In genomic region chr1:52365746-52366516, GRCh38 we compare ENCODE assay signal across 1 cellular context.
TF ChIP-seq lines count a peak whose summit lies in the region.

Gene CC2D1B, minus strand, starts transcription at chr1:52366205. Its CDS starts 1,585 bp downstream, at chr1:52364620.

TF ChIP-seq in HEK293, 187 proteins besides CTCF, POLR2A, EP300 and RAD21 (continued from another document and continues in another):
- TF ChIP-seq ZBTB10 (tag by site-specific recombination; IDR thresholded peaks at IDR 0.05) (0 out of 2 replicates have a peak, but pooled peaks have one; percentile 57), ZNF16 (tag by site-specific recombination; IDR thresholded peaks at IDR 0.05; ENCODE audit: low read depth) (0 out of 2 replicates have a peak, but pooled peaks have one; percentile 21), ZNF558 (tag by site-specific recombination; IDR thresholded peaks at IDR 0.05) (no peak), ZNF311 (tag by site-specific recombination; IDR thresholded peaks at IDR 0.05; ENCODE audit: borderline replicate concordance) (no peak), ZBTB49 (tag by site-specific recombination; IDR thresholded peaks at IDR 0.05; ENCODE audit: low read depth) (no peak), ZNF529 (tag by site-specific recombination; IDR thresholded peaks at IDR 0.05; ENCODE audit: insufficient replicate concordance) (no peak), ZNF518A (tag by site-specific recombination; conservative IDR thresholded peaks at IDR 0.05; ENCODE audit: low read depth) (no peak), ELK4 (IDR thresholded peaks at IDR 0.05; ENCODE audit: borderline replicate concordance, low read depth, low read length) (no peak), ZNF354C (tag by site-specific recombination; IDR thresholded peaks at IDR 0.05; ENCODE audit: borderline replicate concordance, low read depth) (no peak), ZNF580 (tag by site-specific recombination; IDR thresholded peaks at IDR 0.05) (0 out of 2 replicates have a peak, but pooled peaks have one; percentile 16), ZBTB11 (tag by site-specific recombination; conservative IDR thresholded peaks at IDR 0.05; ENCODE audit: low read depth) (peak; percentile 69), ZNF23 (tag by site-specific recombination; IDR thresholded peaks at IDR 0.05; ENCODE audit: borderline replicate concordance) (no peak), ZNF777 (tag by site-specific recombination; IDR thresholded peaks at IDR 0.05; ENCODE audit: borderline replicate concordance) (peak; percentile 42; the same call in 1 of the 2 replicates), ZNF223 (tag by site-specific recombination; IDR thresholded peaks at IDR 0.05) (no peak), KLF17 (tag by site-specific recombination; IDR thresholded peaks at IDR 0.05) (peak; percentile 94), SCRT2 (tag by site-specific recombination; IDR thresholded peaks at IDR 0.05) (peak; percentile 100), ZNF792 (tag by site-specific recombination; IDR thresholded peaks at IDR 0.05) (no peak), GFI1B (tag by site-specific recombination; IDR thresholded peaks at IDR 0.05) (no peak), ATF2 (tag by site-specific recombination; IDR thresholded peaks at IDR 0.05; ENCODE audit: low read depth) (no peak), ZNF398 (tag by site-specific recombination; IDR thresholded peaks at IDR 0.05) (peak; percentile 58), MYNN (tag by site-specific recombination; IDR thresholded peaks at IDR 0.05; ENCODE audit: borderline replicate concordance) (no peak), ZNF10 (tag by site-specific recombination; IDR thresholded peaks at IDR 0.05) (peak; percentile 55; the same call in 1 of the 2 replicates), HIC1 (tag by site-specific recombination; IDR thresholded peaks at IDR 0.05) (no peak), ZBTB44 (tag by site-specific recombination; IDR thresholded peaks at IDR 0.05) (no peak), GLI2 (tag by site-specific recombination; IDR thresholded peaks at IDR 0.05; ENCODE audit: borderline replicate concordance, low read depth) (no peak)
